26 cellular contexts compared by ENCODE assay signal in the genomic region with DNA sequence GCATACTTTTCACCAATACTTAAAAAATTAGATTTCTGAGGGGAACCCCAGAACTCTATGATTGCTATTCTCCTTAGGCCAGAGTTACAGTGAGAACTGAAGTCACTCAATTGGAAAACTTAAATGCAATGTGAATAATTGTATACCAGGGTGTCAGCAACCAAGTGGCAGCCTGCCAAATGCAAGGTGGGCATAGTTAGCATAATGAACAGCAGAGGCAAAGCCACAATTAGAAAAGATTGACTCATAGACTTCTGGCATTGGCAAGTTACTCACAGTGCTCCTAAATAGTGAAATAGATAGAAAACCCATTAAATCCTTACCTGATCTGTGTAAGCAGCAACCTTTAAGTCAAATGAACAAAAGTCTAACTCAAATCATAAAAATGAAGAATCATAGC.
A peak's percentile ranks its signal among the peaks of the same experiment; 100 is the strongest.
DNase-seq lines count a peak whose midpoint lies in the region; ATAC-seq and TF ChIP-seq lines count a peak whose summit lies in the region.
"Had no signal": no experiment of that assay in that cellular context is flagged by ENCODE, and none has a peak within 500 bp of the region (broad histone marks: within the 10 kb centered on the region; RNA-seq: fewer than 3 reads in every experiment).

No MANE protein-coding gene starts in this region.

- no peaks in the 10 kb centered on the region for H3K4me1 Mint-ChIP-seq in mesothelial cell of epicardium
- H3K4me1 Mint-ChIP-seq: GM23338; nephron progenitor cell; stimulated activated effector memory CD8-positive, alpha-beta T cell treated with anti-CD3 and anti-CD28 coated beads, Interleukin-12 subunit alpha, Interleukin-12 subunit beta, amount 100 ng/mL, for 72 hours had no signal

- no peaks in the 10 kb centered on the region for H3K36me3 Mint-ChIP-seq in mesothelial cell of epicardium
- H3K36me3 Mint-ChIP-seq: activated naive CD8-positive, alpha-beta T cell; stimulated activated effector memory CD8-positive, alpha-beta T cell treated with anti-CD3 and anti-CD28 coated beads, Interleukin-12 subunit alpha, Interleukin-12 subunit beta, amount 100 ng/mL, for 72 hours had no signal

- H3K27ac Mint-ChIP-seq in mesothelial cell of epicardium = no peak overlapping the region
- H3K27ac Mint-ChIP-seq: activated naive CD8-positive, alpha-beta T cell; GM23338; HFFc6; nephron progenitor cell; stimulated activated effector memory CD8-positive, alpha-beta T cell treated with anti-CD3 and anti-CD28 coated beads, Interleukin-12 subunit alpha, Interleukin-12 subunit beta, amount 100 ng/mL, for 72 hours had no signal

- in situ Hi-C loops in Caki2 (cut with HindIII; ENCODE audit: low pct_unique_long_range_greater_than_20kb, low sequenced_read_pairs) = no loop called here

- no peak for ATAC-seq in HG02870 (IDR thresholded peaks at IDR 0.05; ENCODE audit: unreplicated experiment)
- no peak for ATAC-seq in GM21619 (IDR thresholded peaks at IDR 0.05; ENCODE audit: unreplicated experiment)
- ATAC-seq: GM23338; PC-3; right cardiac atrium; stimulated activated effector memory CD8-positive, alpha-beta T cell treated with anti-CD3 and anti-CD28 coated beads, Interleukin-12 subunit alpha, Interleukin-12 subunit beta, amount 100 ng/mL, for 72 hours; upper lobe of right lung had no signal

- no peak for TF ChIP-seq CTCF in mesothelial cell of epicardium (IDR thresholded peaks at IDR 0.05; ENCODE audit: unreplicated experiment)

- H3K9me3 Mint-ChIP-seq in mesothelial cell of epicardium = no peaks in the 10 kb centered on the region
- H3K9me3 Mint-ChIP-seq: GM23338, nephron progenitor cell had no signal

- DNase-seq in Caki2 (ENCODE audit: low read depth) = peak; percentile 18
- peak; percentile 94 for DNase-seq in NCI-H1105 treated with DMSO at 0.1 percent for 48 hours (lab: John Stamatoyannopoulos, UW)
- peak; percentile 20 for DNase-seq in NCI-H748 treated with DMSO at 0.1 percent for 48 hours (lab: John Stamatoyannopoulos, UW)
- DNase-seq in glomerular visceral epithelial cell (ENCODE audit: extremely low spot score) = peak; percentile 70
- no peak for DNase-seq in SK-N-DZ (ENCODE audit: low spot score)
- no peak for DNase-seq in mesothelial cell of epicardium (ENCODE audit: low spot score in 2 of 2, unreplicated experiment in 2 of 2)
- DNase-seq: ACHN; activated CD4-positive, alpha-beta T cell treated with anti-CD3 and anti-CD28 coated beads for 48 hours; activated CD8-positive, alpha-beta memory T cell treated with anti-CD3 and anti-CD28 coated beads for 24 hours; activated effector memory CD4-positive, alpha-beta T cell treated with Interleukin-2 at 50 U/mL for 16 hours; HFFc6; NCI-H187 treated with DMSO at 0.1 percent for 48 hours; NCI-H226; nephron progenitor cell; NK-92 treated with Interleukin-12 subunit alpha and Interleukin-12 subunit beta, amount 100 ng/mL, for 24 hours; PC-3; right cardiac atrium; Right ventricle myocardium superior; stimulated activated CD4-positive, alpha-beta T cell treated with anti-CD3 and anti-CD28 coated beads, Interleukin-4, amount 100 ng/mL, for 1 hour; upper lobe of right lung; WERI-Rb-1 had no signal

- no peak overlapping the region for H3K4me3 Mint-ChIP-seq in mesothelial cell of epicardium
- H3K4me3 Mint-ChIP-seq: activated naive CD8-positive, alpha-beta T cell; GM23338; HFFc6; nephron progenitor cell; stimulated activated effector memory CD8-positive, alpha-beta T cell treated with anti-CD3 and anti-CD28 coated beads, Interleukin-12 subunit alpha, Interleukin-12 subunit beta, amount 100 ng/mL, for 72 hours had no signal

- no peaks in the 10 kb centered on the region for H3K27me3 Mint-ChIP-seq in mesothelial cell of epicardium (ENCODE audit: low read depth)
- H3K27me3 Mint-ChIP-seq: activated naive CD8-positive, alpha-beta T cell had no signal

Comparison
In these comparisons a context has a peak if more than half of its experiments do, and no peak if none do; other contexts are left out.
1. DNase-seq: peak in Caki2 (single experiment), NCI-H1105 treated with DMSO at 0.1 percent for 48 hours (single experiment), NCI-H748 treated with DMSO at 0.1 percent for 48 hours (single experiment) and glomerular visceral epithelial cell (single experiment); none in SK-N-DZ (single experiment) and mesothelial cell of epicardium (0 of 2).